20 cellular contexts compared by ENCODE assay signal in genomic region chr11:132639986-132640385, GRCh38.
DNase-seq lines count a peak whose midpoint lies in the region; ATAC-seq and TF ChIP-seq lines count a peak whose summit lies in the region.
"Had no signal": no experiment of that assay in that cellular context is flagged by ENCODE, and none has a peak within 500 bp of the region (broad histone marks: within the 10 kb centered on the region; RNA-seq: fewer than 3 reads in every experiment).

No MANE protein-coding gene starts in this region.

- TF ChIP-seq EP300 in esophagus muscularis mucosa (IDR thresholded peaks at IDR 0.05): no peak

- H3K4me1 ChIP-seq in esophagus muscularis mucosa: no peaks in the 10 kb centered on the region
- H3K4me1 ChIP-seq: Peyer's patch, SJCRH30 had no signal

- no peak overlapping the region for H3K27ac ChIP-seq in esophagus muscularis mucosa (replicated peaks in 1 of 4)
- H3K27ac ChIP-seq: KMS-11, Peyer's patch, SJCRH30 had no signal

- H3K4me3 ChIP-seq in esophagus muscularis mucosa: no peak overlapping the region
- H3K4me3 ChIP-seq: BLaER1 treated with 17β-estradiol and CSF1 and Interleukin-3, amounts not matched to agents 10 nM and 100 nM; Peyer's patch; SJCRH30 had no signal

- intact Hi-C loops in esophagus muscularis mucosa (cut with DNase I): no loop called here

- WGBS in esophagus muscularis mucosa: 79% methylated on average over 6 of the region's 6 CpGs

- H3K27me3 ChIP-seq in esophagus muscularis mucosa: no peaks in the 10 kb centered on the region
- H3K27me3 ChIP-seq: BLaER1 treated with 17β-estradiol and CSF1 and Interleukin-3, amounts not matched to agents 10 nM and 100 nM; Peyer's patch; SJCRH30 had no signal

- ATAC-seq in GM21529 (IDR thresholded peaks at IDR 0.05; ENCODE audit: unreplicated experiment) (no peak), HG03354 (IDR thresholded peaks at IDR 0.05; ENCODE audit: poor library complexity, severe bottlenecking, unreplicated experiment) (no peak)

- peak; percentile 29 for DNase-seq in GM03348 (ENCODE audit: low spot score)
- peak; percentile 6 for DNase-seq in SW480 (ENCODE audit: low spot score)
- DNase-seq in esophagus muscularis mucosa (ENCODE audit: extremely low spot score): peak; percentile 75
- DNase-seq in superior temporal gyrus (ENCODE audit: extremely low spot score): peak; percentile 42
- DNase-seq in activated CD4-positive, CD25-positive, alpha-beta regulatory T cell (lab: John Stamatoyannopoulos, UW): no peak
- DNase-seq: CD8-positive, alpha-beta T cell; GDM1; H9; IMR-90; NCI-H1105; NCI-H146; NCI-H2029; NCI-H226; NCI-H524; Peyer's patch; SJCRH30 had no signal

- no peak for TF ChIP-seq CTCF in esophagus muscularis mucosa (IDR thresholded peaks at IDR 0.05)

- no peak for TF ChIP-seq POLR2A in esophagus muscularis mucosa (IDR thresholded peaks at IDR 0.05; ENCODE audit: low read depth)

- no peaks in the 10 kb centered on the region for H3K36me3 ChIP-seq in esophagus muscularis mucosa
- H3K36me3 ChIP-seq: BLaER1 treated with 17β-estradiol and CSF1 and Interleukin-3, amounts not matched to agents 10 nM and 100 nM; Peyer's patch; SJCRH30 had no signal

- H3K9me3 ChIP-seq in esophagus muscularis mucosa: no peaks in the 10 kb centered on the region
- H3K9me3 ChIP-seq: BLaER1 treated with 17β-estradiol and CSF1 and Interleukin-3, amounts not matched to agents 10 nM and 100 nM; Peyer's patch; SJCRH30 had no signal

Comparison
In these comparisons a context has a peak if more than half of its experiments do, and no peak if none do; other contexts are left out.
1. DNase-seq: peak in GM03348 (single experiment), SW480 (single experiment), esophagus muscularis mucosa (single experiment) and superior temporal gyrus (single experiment); none in activated CD4-positive, CD25-positive, alpha-beta regulatory T cell (0 of 4).